Comparison of ENCODE assay signal across 12 cellular contexts in genomic region chr18:59264651-59265245, GRCh38. TPM values are rescaled to one million over a fixed set of nuclear protein-coding genes. Genes with fewer than 3 reads are reported as not detected.
A peak's percentile ranks its signal among the peaks of the same experiment; 100 is the strongest.
DNase-seq lines count a peak whose midpoint lies in the region; ATAC-seq and TF ChIP-seq lines count a peak whose summit lies in the region.
"Had no signal": no experiment of that assay in that cellular context is flagged by ENCODE, and none has a peak within 500 bp of the region (broad histone marks: within the 10 kb centered on the region; RNA-seq: fewer than 3 reads in every experiment).

No MANE protein-coding gene starts in this region.

- peak overlapping the region; percentile 61 for H3K4me3 ChIP-seq in iPS-18a (ENCODE audit: low read length)
- H3K4me3 ChIP-seq in upper lobe of left lung = peak overlapping the region in 1 of 4 donors; percentile 21
- H3K4me3 ChIP-seq in tibial nerve = no peak overlapping the region
- H3K4me3 ChIP-seq: PC-9 had no signal

- peaks cover 17% of the 10 kb centered on the region for H3K4me1 Mint-ChIP-seq in activated naive CD4-positive, alpha-beta T cell treated with anti-CD3 and anti-CD28 coated beads for 36 hours (ENCODE audit: low read depth)
- peaks cover 34% of the 10 kb centered on the region for H3K4me1 Mint-ChIP-seq in activated CD4-positive, alpha-beta memory T cell treated with anti-CD3 and anti-CD28 coated beads, Interleukin-2, amount 10 ng/mL, durations not matched to agents 7 days and 5 days

- peaks cover 78% of the 10 kb centered on the region for H3K27me3 ChIP-seq in iPS-18a (ENCODE audit: control insufficient read depth, insufficient read depth, low read length)
- peaks cover 0 to 62% (median 34%) of the 10 kb centered on the region in 4 donors for H3K27me3 ChIP-seq in upper lobe of left lung
- H3K27me3 ChIP-seq in tibial nerve = peaks cover 0 to 75% of the 10 kb centered on the region in 2 donors

- peak overlapping the region; percentile 59 for H3K4me3 Mint-ChIP-seq in activated naive CD4-positive, alpha-beta T cell treated with anti-CD3 and anti-CD28 coated beads for 36 hours
- peak overlapping the region; percentile 67 for H3K4me3 Mint-ChIP-seq in activated CD4-positive, alpha-beta memory T cell treated with anti-CD3 and anti-CD28 coated beads, Interleukin-2, amount 10 ng/mL, durations not matched to agents 7 days and 5 days

- H3K9me3 ChIP-seq in iPS-18a (ENCODE audit: control insufficient read depth, low read depth, low read length) (no peaks in the 10 kb centered on the region), upper lobe of left lung (no peaks in the 10 kb centered on the region), tibial nerve (peaks cover 0 to 7% (median 0%) of the 10 kb centered on the region in 4 donors)
- H3K9me3 ChIP-seq: BE2C had no signal

- peaks cover 74% of the 10 kb centered on the region for H3K27me3 Mint-ChIP-seq in activated naive CD4-positive, alpha-beta T cell treated with anti-CD3 and anti-CD28 coated beads for 36 hours (ENCODE audit: low read depth)
- peaks cover 87% of the 10 kb centered on the region for H3K27me3 Mint-ChIP-seq in activated CD4-positive, alpha-beta memory T cell treated with anti-CD3 and anti-CD28 coated beads, Interleukin-2, amount 10 ng/mL, durations not matched to agents 7 days and 5 days

- no peak overlapping the region for H3K27ac Mint-ChIP-seq in activated naive CD4-positive, alpha-beta T cell treated with anti-CD3 and anti-CD28 coated beads for 36 hours
- H3K27ac Mint-ChIP-seq in activated naive CD4-positive, alpha-beta T cell treated with anti-CD3 and anti-CD28 coated beads, Interleukin-2, amount 50 U/mL, for 72 hours = no peak overlapping the region
- no peak overlapping the region for H3K27ac Mint-ChIP-seq in activated CD4-positive, alpha-beta memory T cell treated with anti-CD3 and anti-CD28 coated beads, Interleukin-2, amount 10 ng/mL, durations not matched to agents 7 days and 5 days

- POLR2A ChIA-PET in activated CD4-positive, alpha-beta memory T cell treated with anti-CD3 and anti-CD28 coated beads, Interleukin-2, amount 10 ng/mL, durations not matched to agents 7 days and 5 days (lab: Charles Lee) = no interaction called here

- H3K4me1 ChIP-seq in iPS-18a (ENCODE audit: control insufficient read depth, low read depth, low read length) = peaks cover 13% of the 10 kb centered on the region
- peaks cover 4 to 36% (median 22%) of the 10 kb centered on the region in 4 donors for H3K4me1 ChIP-seq in upper lobe of left lung
- peaks cover 0 to 42% (median 2%) of the 10 kb centered on the region in 4 donors for H3K4me1 ChIP-seq in tibial nerve
- H3K4me1 ChIP-seq: BE2C had no signal

- no peak for TF ChIP-seq CTCF in upper lobe of left lung (IDR thresholded peaks at IDR 0.05)
- no peak for TF ChIP-seq CTCF in tibial nerve (IDR thresholded peaks at IDR 0.05)

- H3K27ac ChIP-seq in iPS-18a (ENCODE audit: low read length) = no peak overlapping the region
- H3K27ac ChIP-seq in upper lobe of left lung = no peak overlapping the region
- no peak overlapping the region for H3K27ac ChIP-seq in tibial nerve
- H3K27ac ChIP-seq: HL-60, PC-9 had no signal

- CTCF ChIA-PET in activated naive CD4-positive, alpha-beta T cell treated with anti-CD3 and anti-CD28 coated beads for 36 hours (lab: Charles Lee) = interaction anchor here (1.1 to 1.2 kb wide), 2 partner anchors 8 to 43 kb away, joined by 3 read pairs; partner anchors contain the start of gene RAX
- CTCF ChIA-PET in activated CD4-positive, alpha-beta memory T cell treated with anti-CD3 and anti-CD28 coated beads, Interleukin-2, amount 10 ng/mL, durations not matched to agents 7 days and 5 days (lab: Charles Lee) = interaction anchor here (1.0 kb wide), 1 partner anchor 16 kb away, joined by 5 read pairs; no protein-coding TSS in a partner anchor

- TF ChIP-seq EP300 in upper lobe of left lung (IDR thresholded peaks at IDR 0.05) (no peak), tibial nerve (IDR thresholded peaks at IDR 0.05) (no peak)

- no peak overlapping the region for H3K9ac ChIP-seq in iPS-18a (ENCODE audit: low read length)

- intact Hi-C loops in activated naive CD4-positive, alpha-beta T cell treated with anti-CD3 and anti-CD28 coated beads for 36 hours (cut with micrococcal nuclease) = loop anchor here (5.0 kb wide), 1 partner anchor 138 kb away; no protein-coding TSS in a partner anchor
- intact Hi-C loops in Right ventricle myocardium superior (cut with DNase I) = no loop called here

- no peaks in the 10 kb centered on the region for H3K36me3 Mint-ChIP-seq in activated naive CD4-positive, alpha-beta T cell treated with anti-CD3 and anti-CD28 coated beads for 36 hours (ENCODE audit: low read depth)
- H3K36me3 Mint-ChIP-seq in activated naive CD4-positive, alpha-beta T cell treated with anti-CD3 and anti-CD28 coated beads, Interleukin-2, amount 50 U/mL, for 72 hours = peaks cover 0 to 14% of the 10 kb centered on the region in 2 donors
- peaks cover 3% of the 10 kb centered on the region for H3K36me3 Mint-ChIP-seq in activated CD4-positive, alpha-beta memory T cell treated with anti-CD3 and anti-CD28 coated beads, Interleukin-2, amount 10 ng/mL, durations not matched to agents 7 days and 5 days (ENCODE audit: low read depth)

- no peaks in the 10 kb centered on the region for H3K9me3 Mint-ChIP-seq in activated naive CD4-positive, alpha-beta T cell treated with anti-CD3 and anti-CD28 coated beads for 36 hours
- H3K9me3 Mint-ChIP-seq in activated naive CD4-positive, alpha-beta T cell treated with anti-CD3 and anti-CD28 coated beads, Interleukin-2, amount 50 U/mL, for 72 hours = no peaks in the 10 kb centered on the region
- H3K9me3 Mint-ChIP-seq in activated CD4-positive, alpha-beta memory T cell treated with anti-CD3 and anti-CD28 coated beads, Interleukin-2, amount 10 ng/mL, durations not matched to agents 7 days and 5 days = no peaks in the 10 kb centered on the region

- 10 to 14% methylated on average over 23 to 34 of the region's 41 CpGs for WGBS in upper lobe of left lung, 2 donors
- 3 to 7% methylated on average over 26 to 41 of the region's 41 CpGs for WGBS in tibial nerve, 2 donors

- no peak for DNase-seq in activated naive CD4-positive, alpha-beta T cell treated with anti-CD3 and anti-CD28 coated beads for 36 hours
- DNase-seq in activated naive CD4-positive, alpha-beta T cell treated with anti-CD3 and anti-CD28 coated beads, Interleukin-2, amount 50 U/mL, for 72 hours (ENCODE audit: low spot score in 2 of 2) = no peak
- DNase-seq in activated CD4-positive, alpha-beta memory T cell treated with anti-CD3 and anti-CD28 coated beads, Interleukin-2, amount 10 ng/mL, durations not matched to agents 7 days and 5 days = no peak
- DNase-seq in upper lobe of left lung (peak in 1 of 2 donors; percentile 65), tibial nerve (ENCODE audit: low spot score in 2 of 2) (no peak), Right ventricle myocardium superior (no peak)
- DNase-seq: activated gamma-delta T cell, PC-9 had no signal

- H3K36me3 ChIP-seq in iPS-18a (ENCODE audit: control insufficient read depth, low read depth, low read length) = no peaks in the 10 kb centered on the region
- no peaks in the 10 kb centered on the region for H3K36me3 ChIP-seq in upper lobe of left lung
- H3K36me3 ChIP-seq in tibial nerve = no peaks in the 10 kb centered on the region
- H3K36me3 ChIP-seq: BE2C had no signal

- ATAC-seq in activated naive CD4-positive, alpha-beta T cell treated with anti-CD3 and anti-CD28 coated beads, Interleukin-2, amount 50 U/mL, for 72 hours = no peak
- peak; percentile 33 to 47 for ATAC-seq in upper lobe of left lung (ENCODE audit: low FRiP score in 2 of 2)
- no peak for ATAC-seq in Right ventricle myocardium superior (ENCODE audit: poor library complexity)
- ATAC-seq in GM21381 (IDR thresholded peaks at IDR 0.05; ENCODE audit: unreplicated experiment) = no peak

- no peak for TF ChIP-seq POLR2A in upper lobe of left lung (IDR thresholded peaks at IDR 0.05)
- TF ChIP-seq POLR2A in tibial nerve (IDR thresholded peaks at IDR 0.05) = no peak

RNA-seq across cellular contexts. Expression of gene RAX, which starts 8.5 kb away (rescaled TPM):
- not detected for total RNA-seq in activated naive CD4-positive, alpha-beta T cell treated with anti-CD3 and anti-CD28 coated beads for 36 hours
- under 1 TPM in 1 of 2 donors, not detected in 1; 0.56 TPM for total RNA-seq in activated naive CD4-positive, alpha-beta T cell treated with anti-CD3 and anti-CD28 coated beads, Interleukin-2, amount 50 U/mL, for 72 hours
- total RNA-seq in activated CD4-positive, alpha-beta memory T cell treated with anti-CD3 and anti-CD28 coated beads, Interleukin-2, amount 10 ng/mL, durations not matched to agents 7 days and 5 days = under 1 TPM in 1 of 2 experiments, not detected in 1; 0.10 TPM
- total RNA-seq in upper lobe of left lung = not detected
- not detected for total RNA-seq in tibial nerve
- not detected for total RNA-seq in Right ventricle myocardium superior
- total RNA-seq: PC-9 had no signal

RNA-seq across cellular contexts. Expression of gene GRP, which starts 44.8 kb away (rescaled TPM):
- not detected for total RNA-seq in activated naive CD4-positive, alpha-beta T cell treated with anti-CD3 and anti-CD28 coated beads for 36 hours
- not detected for total RNA-seq in activated naive CD4-positive, alpha-beta T cell treated with anti-CD3 and anti-CD28 coated beads, Interleukin-2, amount 50 U/mL, for 72 hours
- not detected for total RNA-seq in activated CD4-positive, alpha-beta memory T cell treated with anti-CD3 and anti-CD28 coated beads, Interleukin-2, amount 10 ng/mL, durations not matched to agents 7 days and 5 days
- 1 to 10 TPM in 2 of 6 donors, not detected in 4; 2.3 to 3.5 TPM for total RNA-seq in upper lobe of left lung
- not detected for total RNA-seq in tibial nerve
- not detected for total RNA-seq in Right ventricle myocardium superior
- total RNA-seq: PC-9 had no signal

RNA-seq across cellular contexts. Expression of gene CPLX4, which starts 53.7 kb away (rescaled TPM):
- total RNA-seq in activated naive CD4-positive, alpha-beta T cell treated with anti-CD3 and anti-CD28 coated beads for 36 hours = not detected
- total RNA-seq in activated naive CD4-positive, alpha-beta T cell treated with anti-CD3 and anti-CD28 coated beads, Interleukin-2, amount 50 U/mL, for 72 hours = not detected
- total RNA-seq in activated CD4-positive, alpha-beta memory T cell treated with anti-CD3 and anti-CD28 coated beads, Interleukin-2, amount 10 ng/mL, durations not matched to agents 7 days and 5 days = not detected
- not detected for total RNA-seq in upper lobe of left lung
- total RNA-seq in tibial nerve = not detected
- not detected for total RNA-seq in Right ventricle myocardium superior
- total RNA-seq: PC-9 had no signal

Comparison
In these comparisons a context has a peak if more than half of its experiments do, and no peak if none do; other contexts are left out.
1. ATAC-seq: peak in upper lobe of left lung (2 of 2); none in activated naive CD4-positive, alpha-beta T cell treated with anti-CD3 and anti-CD28 coated beads, Interleukin-2, amount 50 U/mL, for 72 hours (0 of 2), Right ventricle myocardium superior (single experiment) and GM21381 (single experiment).